Comparison of ENCODE assay signal across 1 cellular context in the genomic region with DNA sequence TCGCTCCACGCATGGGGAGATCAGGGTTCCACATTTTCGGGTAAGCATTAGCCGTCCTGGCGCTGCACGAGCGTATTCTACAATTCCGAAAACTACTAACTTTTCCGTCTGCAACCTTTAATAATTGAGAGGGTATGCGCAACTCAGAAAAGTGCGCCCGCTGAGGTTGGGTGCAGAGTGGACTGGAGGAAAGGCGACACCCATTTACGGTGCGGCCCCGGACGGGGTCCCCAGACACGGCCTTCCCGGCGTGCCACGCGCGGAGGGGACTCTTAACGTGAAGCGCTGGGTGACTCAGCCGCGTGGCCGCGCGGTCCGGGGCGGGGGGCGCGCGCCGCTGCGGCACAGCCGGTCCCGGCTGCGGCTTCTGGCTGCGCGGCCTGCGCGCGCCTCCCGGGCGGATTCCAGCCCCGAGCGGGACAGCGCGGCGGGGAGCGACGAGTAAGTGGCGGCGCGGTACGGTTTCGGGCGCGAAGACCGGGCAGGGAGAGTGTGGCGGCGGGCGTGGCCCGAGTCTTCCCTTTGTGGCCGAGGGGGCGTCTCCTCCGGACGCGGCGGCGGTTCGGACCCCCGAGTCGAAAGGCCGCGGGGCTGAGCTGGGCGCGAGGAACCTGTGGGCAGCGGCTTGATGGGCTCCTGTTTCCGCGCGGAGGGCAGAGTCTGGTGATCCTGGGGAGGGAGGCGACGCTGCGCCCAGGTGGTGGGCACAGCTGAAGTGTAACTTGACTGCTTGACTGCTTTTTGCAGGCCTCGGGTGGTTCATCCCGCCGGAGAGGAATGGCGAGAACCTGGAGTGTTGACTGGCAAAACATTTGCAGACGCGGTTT.
TF ChIP-seq lines count a peak whose summit lies in the region.

A gene (plus strand): TSS at position 330 of the 827 bp plus-strand sequence. CDS start 27,098 bp downstream, outside the sequence.
A gene with protein sequence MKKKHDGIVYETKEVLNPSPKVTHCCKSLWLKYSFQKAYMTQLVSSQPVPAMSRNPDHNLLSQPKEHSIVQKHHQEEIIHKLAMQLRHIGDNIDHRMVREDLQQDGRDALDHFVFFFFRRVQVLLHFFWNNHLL (minus strand): TSS at position 184 of the 827 bp plus-strand sequence. CDS start 16,772 bp downstream, outside the sequence.

TF ChIP-seq in K562, 482 proteins besides CTCF, POLR2A, EP300 and RAD21 (continued from another document and continues in another):
- TF ChIP-seq, protein P1, sequence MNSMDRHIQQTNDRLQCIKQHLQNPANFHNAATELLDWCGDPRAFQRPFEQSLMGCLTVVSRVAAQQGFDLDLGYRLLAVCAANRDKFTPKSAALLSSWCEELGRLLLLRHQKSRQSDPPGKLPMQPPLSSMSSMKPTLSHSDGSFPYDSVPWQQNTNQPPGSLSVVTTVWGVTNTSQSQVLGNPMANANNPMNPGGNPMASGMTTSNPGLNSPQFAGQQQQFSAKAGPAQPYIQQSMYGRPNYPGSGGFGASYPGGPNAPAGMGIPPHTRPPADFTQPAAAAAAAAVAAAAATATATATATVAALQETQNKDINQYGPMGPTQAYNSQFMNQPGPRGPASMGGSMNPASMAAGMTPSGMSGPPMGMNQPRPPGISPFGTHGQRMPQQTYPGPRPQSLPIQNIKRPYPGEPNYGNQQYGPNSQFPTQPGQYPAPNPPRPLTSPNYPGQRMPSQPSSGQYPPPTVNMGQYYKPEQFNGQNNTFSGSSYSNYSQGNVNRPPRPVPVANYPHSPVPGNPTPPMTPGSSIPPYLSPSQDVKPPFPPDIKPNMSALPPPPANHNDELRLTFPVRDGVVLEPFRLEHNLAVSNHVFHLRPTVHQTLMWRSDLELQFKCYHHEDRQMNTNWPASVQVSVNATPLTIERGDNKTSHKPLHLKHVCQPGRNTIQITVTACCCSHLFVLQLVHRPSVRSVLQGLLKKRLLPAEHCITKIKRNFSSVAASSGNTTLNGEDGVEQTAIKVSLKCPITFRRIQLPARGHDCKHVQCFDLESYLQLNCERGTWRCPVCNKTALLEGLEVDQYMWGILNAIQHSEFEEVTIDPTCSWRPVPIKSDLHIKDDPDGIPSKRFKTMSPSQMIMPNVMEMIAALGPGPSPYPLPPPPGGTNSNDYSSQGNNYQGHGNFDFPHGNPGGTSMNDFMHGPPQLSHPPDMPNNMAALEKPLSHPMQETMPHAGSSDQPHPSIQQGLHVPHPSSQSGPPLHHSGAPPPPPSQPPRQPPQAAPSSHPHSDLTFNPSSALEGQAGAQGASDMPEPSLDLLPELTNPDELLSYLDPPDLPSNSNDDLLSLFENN (IDR thresholded peaks at IDR 0.05; ENCODE audit: low read depth in 2 of 2, low read length in 2 of 2) = peak in 1 of 2 experiments; percentile 80; a peak in 1 of 4 replicates
- TF ChIP-seq ZNF146 (CRISPR knock-in tag; IDR thresholded peaks at IDR 0.05; ENCODE audit: unreplicated experiment) (peak; percentile 13), RUNX1 (IDR thresholded peaks at IDR 0.05; ENCODE audit: low read depth) (peak; percentile 52; the same call in 1 of the 2 replicates), GATAD2B (IDR thresholded peaks at IDR 0.05; ENCODE audit: borderline replicate concordance) (peak; percentile 97), ELF2 (CRISPR knock-in tag; IDR thresholded peaks at IDR 0.05) (no peak), HSF4 (CRISPR knock-in tag; IDR thresholded peaks at IDR 0.05; ENCODE audit: borderline replicate concordance) (peak; percentile 32; the same call in 1 of the 2 replicates), STAT5A (IDR thresholded peaks at IDR 0.05; ENCODE audit: borderline replicate concordance, low read length) (peak; percentile 28; the same call in 1 of the 2 replicates), ETV5 (CRISPR knock-in tag; IDR thresholded peaks at IDR 0.05; ENCODE audit: low read depth) (peak; percentile 72), IFI16 (CRISPR knock-in tag; IDR thresholded peaks at IDR 0.05) (no peak), BRD9 (IDR thresholded peaks at IDR 0.05; ENCODE audit: low read depth, partially characterized antibody) (peak; percentile 86), MED1 (CRISPR knock-in tag; IDR thresholded peaks at IDR 0.05; ENCODE audit: borderline replicate concordance) (no peak), POLR2AphosphoS5 (IDR thresholded peaks at IDR 0.05; ENCODE audit: control insufficient read depth, insufficient read depth, low read depth, low read length) (peak; percentile 92), ZFP30 (CRISPR knock-in tag; IDR thresholded peaks at IDR 0.05; ENCODE audit: borderline replicate concordance) (no peak), TAF1 (IDR thresholded peaks at IDR 0.05; ENCODE audit: control insufficient read depth, extremely low read depth, insufficient read depth, low read length, severe bottlenecking) (peak; percentile 98), HMG20B (CRISPR knock-in tag; IDR thresholded peaks at IDR 0.05) (0 out of 2 replicates have a peak, but pooled peaks have one; percentile 14), ETS2 (tag; IDR thresholded peaks at IDR 0.05; ENCODE audit: borderline replicate concordance, poor library complexity, severe bottlenecking) (peak; percentile 16), ZNF644 (tag; IDR thresholded peaks at IDR 0.05; ENCODE audit: low read depth) (peak; percentile 94), ZNF3 (CRISPR knock-in tag; IDR thresholded peaks at IDR 0.05) (no peak), PTTG1 (tag; IDR thresholded peaks at IDR 0.05; ENCODE audit: low read depth) (no peak), BRD4 (IDR thresholded peaks at IDR 0.05) (peak; percentile 96; the same call in 1 of the 2 replicates), DDX20 (tag; IDR thresholded peaks at IDR 0.05; ENCODE audit: low read depth) (no peak)
- TF ChIP-seq, protein P2, sequence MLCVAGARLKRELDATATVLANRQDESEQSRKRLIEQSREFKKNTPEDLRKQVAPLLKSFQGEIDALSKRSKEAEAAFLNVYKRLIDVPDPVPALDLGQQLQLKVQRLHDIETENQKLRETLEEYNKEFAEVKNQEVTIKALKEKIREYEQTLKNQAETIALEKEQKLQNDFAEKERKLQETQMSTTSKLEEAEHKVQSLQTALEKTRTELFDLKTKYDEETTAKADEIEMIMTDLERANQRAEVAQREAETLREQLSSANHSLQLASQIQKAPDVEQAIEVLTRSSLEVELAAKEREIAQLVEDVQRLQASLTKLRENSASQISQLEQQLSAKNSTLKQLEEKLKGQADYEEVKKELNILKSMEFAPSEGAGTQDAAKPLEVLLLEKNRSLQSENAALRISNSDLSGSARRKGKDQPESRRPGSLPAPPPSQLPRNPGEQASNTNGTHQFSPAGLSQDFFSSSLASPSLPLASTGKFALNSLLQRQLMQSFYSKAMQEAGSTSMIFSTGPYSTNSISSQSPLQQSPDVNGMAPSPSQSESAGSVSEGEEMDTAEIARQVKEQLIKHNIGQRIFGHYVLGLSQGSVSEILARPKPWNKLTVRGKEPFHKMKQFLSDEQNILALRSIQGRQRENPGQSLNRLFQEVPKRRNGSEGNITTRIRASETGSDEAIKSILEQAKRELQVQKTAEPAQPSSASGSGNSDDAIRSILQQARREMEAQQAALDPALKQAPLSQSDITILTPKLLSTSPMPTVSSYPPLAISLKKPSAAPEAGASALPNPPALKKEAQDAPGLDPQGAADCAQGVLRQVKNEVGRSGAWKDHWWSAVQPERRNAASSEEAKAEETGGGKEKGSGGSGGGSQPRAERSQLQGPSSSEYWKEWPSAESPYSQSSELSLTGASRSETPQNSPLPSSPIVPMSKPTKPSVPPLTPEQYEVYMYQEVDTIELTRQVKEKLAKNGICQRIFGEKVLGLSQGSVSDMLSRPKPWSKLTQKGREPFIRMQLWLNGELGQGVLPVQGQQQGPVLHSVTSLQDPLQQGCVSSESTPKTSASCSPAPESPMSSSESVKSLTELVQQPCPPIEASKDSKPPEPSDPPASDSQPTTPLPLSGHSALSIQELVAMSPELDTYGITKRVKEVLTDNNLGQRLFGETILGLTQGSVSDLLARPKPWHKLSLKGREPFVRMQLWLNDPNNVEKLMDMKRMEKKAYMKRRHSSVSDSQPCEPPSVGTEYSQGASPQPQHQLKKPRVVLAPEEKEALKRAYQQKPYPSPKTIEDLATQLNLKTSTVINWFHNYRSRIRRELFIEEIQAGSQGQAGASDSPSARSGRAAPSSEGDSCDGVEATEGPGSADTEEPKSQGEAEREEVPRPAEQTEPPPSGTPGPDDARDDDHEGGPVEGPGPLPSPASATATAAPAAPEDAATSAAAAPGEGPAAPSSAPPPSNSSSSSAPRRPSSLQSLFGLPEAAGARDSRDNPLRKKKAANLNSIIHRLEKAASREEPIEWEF (CRISPR knock-in tag; IDR thresholded peaks at IDR 0.05) = peak; percentile 70; the same call in 1 of the 2 replicates
- TF ChIP-seq, protein P3, sequence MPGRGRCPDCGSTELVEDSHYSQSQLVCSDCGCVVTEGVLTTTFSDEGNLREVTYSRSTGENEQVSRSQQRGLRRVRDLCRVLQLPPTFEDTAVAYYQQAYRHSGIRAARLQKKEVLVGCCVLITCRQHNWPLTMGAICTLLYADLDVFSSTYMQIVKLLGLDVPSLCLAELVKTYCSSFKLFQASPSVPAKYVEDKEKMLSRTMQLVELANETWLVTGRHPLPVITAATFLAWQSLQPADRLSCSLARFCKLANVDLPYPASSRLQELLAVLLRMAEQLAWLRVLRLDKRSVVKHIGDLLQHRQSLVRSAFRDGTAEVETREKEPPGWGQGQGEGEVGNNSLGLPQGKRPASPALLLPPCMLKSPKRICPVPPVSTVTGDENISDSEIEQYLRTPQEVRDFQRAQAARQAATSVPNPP (IDR thresholded peaks at IDR 0.05; ENCODE audit: borderline replicate concordance, insufficient read depth, insufficient read length) = no peak
- TF ChIP-seq, protein P4, sequence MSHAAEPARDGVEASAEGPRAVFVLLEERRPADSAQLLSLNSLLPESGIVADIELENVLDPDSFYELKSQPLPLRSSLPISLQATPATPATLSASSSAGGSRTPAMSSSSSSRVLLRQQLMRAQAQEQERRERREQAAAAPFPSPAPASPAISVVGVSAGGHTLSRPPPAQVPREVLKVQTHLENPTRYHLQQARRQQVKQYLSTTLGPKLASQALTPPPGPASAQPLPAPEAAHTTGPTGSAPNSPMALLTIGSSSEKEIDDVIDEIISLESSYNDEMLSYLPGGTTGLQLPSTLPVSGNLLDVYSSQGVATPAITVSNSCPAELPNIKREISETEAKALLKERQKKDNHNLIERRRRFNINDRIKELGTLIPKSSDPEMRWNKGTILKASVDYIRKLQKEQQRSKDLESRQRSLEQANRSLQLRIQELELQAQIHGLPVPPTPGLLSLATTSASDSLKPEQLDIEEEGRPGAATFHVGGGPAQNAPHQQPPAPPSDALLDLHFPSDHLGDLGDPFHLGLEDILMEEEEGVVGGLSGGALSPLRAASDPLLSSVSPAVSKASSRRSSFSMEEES (CRISPR knock-in tag; IDR thresholded peaks at IDR 0.05) = no peak
- TF ChIP-seq, protein P5, sequence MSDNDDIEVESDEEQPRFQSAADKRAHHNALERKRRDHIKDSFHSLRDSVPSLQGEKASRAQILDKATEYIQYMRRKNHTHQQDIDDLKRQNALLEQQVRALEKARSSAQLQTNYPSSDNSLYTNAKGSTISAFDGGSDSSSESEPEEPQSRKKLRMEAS (CRISPR knock-in tag; IDR thresholded peaks at IDR 0.05) = peak; percentile 75
- TF ChIP-seq, protein P6, sequence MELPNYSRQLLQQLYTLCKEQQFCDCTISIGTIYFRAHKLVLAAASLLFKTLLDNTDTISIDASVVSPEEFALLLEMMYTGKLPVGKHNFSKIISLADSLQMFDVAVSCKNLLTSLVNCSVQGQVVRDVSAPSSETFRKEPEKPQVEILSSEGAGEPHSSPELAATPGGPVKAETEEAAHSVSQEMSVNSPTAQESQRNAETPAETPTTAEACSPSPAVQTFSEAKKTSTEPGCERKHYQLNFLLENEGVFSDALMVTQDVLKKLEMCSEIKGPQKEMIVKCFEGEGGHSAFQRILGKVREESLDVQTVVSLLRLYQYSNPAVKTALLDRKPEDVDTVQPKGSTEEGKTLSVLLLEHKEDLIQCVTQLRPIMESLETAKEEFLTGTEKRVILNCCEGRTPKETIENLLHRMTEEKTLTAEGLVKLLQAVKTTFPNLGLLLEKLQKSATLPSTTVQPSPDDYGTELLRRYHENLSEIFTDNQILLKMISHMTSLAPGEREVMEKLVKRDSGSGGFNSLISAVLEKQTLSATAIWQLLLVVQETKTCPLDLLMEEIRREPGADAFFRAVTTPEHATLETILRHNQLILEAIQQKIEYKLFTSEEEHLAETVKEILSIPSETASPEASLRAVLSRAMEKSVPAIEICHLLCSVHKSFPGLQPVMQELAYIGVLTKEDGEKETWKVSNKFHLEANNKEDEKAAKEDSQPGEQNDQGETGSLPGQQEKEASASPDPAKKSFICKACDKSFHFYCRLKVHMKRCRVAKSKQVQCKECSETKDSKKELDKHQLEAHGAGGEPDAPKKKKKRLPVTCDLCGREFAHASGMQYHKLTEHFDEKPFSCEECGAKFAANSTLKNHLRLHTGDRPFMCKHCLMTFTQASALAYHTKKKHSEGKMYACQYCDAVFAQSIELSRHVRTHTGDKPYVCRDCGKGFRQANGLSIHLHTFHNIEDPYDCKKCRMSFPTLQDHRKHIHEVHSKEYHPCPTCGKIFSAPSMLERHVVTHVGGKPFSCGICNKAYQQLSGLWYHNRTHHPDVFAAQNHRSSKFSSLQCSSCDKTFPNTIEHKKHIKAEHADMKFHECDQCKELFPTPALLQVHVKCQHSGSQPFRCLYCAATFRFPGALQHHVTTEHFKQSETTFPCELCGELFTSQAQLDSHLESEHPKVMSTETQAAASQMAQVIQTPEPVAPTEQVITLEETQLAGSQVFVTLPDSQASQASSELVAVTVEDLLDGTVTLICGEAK (IDR thresholded peaks at IDR 0.05) = peak; percentile 7; the same call in 1 of the 2 replicates
- TF ChIP-seq, protein P6 (CRISPR knock-in tag; IDR thresholded peaks at IDR 0.05) = no peak
